Comparison of ENCODE assay signal across 8 cellular contexts in the genomic region with DNA sequence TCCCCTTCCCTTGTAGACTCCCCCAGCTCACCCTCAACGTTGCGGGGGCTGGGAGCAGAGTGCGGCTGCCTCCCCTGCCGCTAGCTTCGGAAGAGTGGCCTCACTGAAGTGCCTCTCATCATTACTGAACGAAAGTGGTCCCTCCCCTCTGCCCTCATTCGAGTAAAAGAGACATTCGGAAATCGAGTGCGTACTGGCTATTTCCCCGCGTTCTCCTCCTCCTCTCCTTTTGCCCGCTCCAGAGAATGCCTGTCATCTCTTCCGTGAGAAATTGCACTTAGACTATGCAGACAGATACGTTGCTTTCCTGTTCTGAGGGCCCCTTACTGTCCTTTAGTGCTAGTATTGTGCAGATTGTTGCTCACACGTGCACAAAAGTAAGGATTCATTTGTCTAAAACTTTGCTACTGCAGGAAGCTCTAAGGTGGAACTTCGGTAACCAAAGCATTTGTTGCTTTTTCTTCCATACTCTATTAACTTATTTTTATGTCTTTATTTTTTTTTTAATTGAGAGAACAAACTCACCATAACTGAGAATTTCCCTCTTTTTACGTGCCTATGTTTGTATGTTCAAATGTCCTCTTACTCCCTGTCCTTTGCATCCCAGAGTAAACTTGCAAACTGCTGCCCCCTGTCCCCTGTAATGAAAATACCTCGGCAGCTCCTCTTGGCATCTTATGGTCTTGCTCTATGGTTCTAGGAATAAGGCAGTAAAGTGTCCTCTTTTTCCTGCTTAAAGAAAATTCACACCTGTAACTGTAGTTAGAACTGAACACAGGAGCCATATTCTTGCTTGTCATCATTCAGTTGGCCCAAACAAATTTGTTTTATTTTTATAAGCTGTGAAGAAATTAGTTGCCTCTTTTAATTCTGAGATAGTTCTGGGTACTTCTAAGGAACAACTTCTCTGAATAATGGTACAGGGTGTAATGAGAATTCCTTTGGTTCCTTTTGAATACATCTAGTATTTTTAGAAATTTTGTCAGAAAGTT. TPM values are rescaled to one million over a fixed set of nuclear protein-coding genes. Genes with fewer than 3 reads are reported as not detected.
DNase-seq lines count a peak whose midpoint lies in the region; ATAC-seq and TF ChIP-seq lines count a peak whose summit lies in the region.

No MANE protein-coding gene starts in this region.

- H3K27me3 Mint-ChIP-seq in activated T-cell treated with anti-CD3 and anti-CD28 coated beads, Interleukin-2, amount 50 U/mL, for 72 hours (ENCODE audit: low read depth) = no peaks in the 10 kb centered on the region
- H3K27me3 Mint-ChIP-seq in neural crest cell (ENCODE audit: low read depth) = no peaks in the 10 kb centered on the region

- peaks cover 36% of the 10 kb centered on the region for H3K4me1 Mint-ChIP-seq in activated T-cell treated with anti-CD3 and anti-CD28 coated beads, Interleukin-2, amount 50 U/mL, for 72 hours (ENCODE audit: low read depth)
- H3K4me1 Mint-ChIP-seq in neural crest cell = peaks cover 47% of the 10 kb centered on the region

- H3K9me3 Mint-ChIP-seq in activated T-cell treated with anti-CD3 and anti-CD28 coated beads, Interleukin-2, amount 50 U/mL, for 72 hours = no peaks in the 10 kb centered on the region
- no peaks in the 10 kb centered on the region for H3K9me3 Mint-ChIP-seq in neural crest cell

- peak; percentile 67 for DNase-seq in DMS 273 treated with DMSO at 0.1 percent for 48 hours (lab: John Stamatoyannopoulos, UW)
- DNase-seq in NCI-H82 treated with DMSO at 0.1 percent for 48 hours (lab: John Stamatoyannopoulos, UW; ENCODE audit: unreplicated experiment) = peak; percentile 84
- DNase-seq in activated T-cell treated with anti-CD3 and anti-CD28 coated beads, Interleukin-2, amount 50 U/mL, for 72 hours = peak; percentile 8 to 30
- peak; percentile 62 to 83 for DNase-seq in foreskin fibroblast
- DNase-seq in neural crest cell (ENCODE audit: low read depth, low spot score) = peak; percentile 43
- DNase-seq in T1000 (lab: John Stamatoyannopoulos, UW) = no peak

- ATAC-seq in GM19328 (IDR thresholded peaks at IDR 0.05; ENCODE audit: unreplicated experiment) = peak; percentile 31
- peak; percentile 30 for ATAC-seq in HG03520 (IDR thresholded peaks at IDR 0.05; ENCODE audit: unreplicated experiment)
- ATAC-seq in activated T-cell treated with anti-CD3 and anti-CD28 coated beads, Interleukin-2, amount 50 U/mL, for 72 hours (replicated peaks in 1 of 2) = peak; percentile 49 to 51

- H3K4me3 ChIP-seq in foreskin fibroblast (ENCODE audit: low read depth in 1 of 2, low read length in 2 of 2) = peak overlapping the region; percentile 66 to 72

- TF ChIP-seq CTCF in foreskin fibroblast (IDR thresholded peaks at IDR 0.05; ENCODE audit: low read depth, low read length) = peak; percentile 77
- peak; percentile 71 for TF ChIP-seq CTCF in neural crest cell (conservative IDR thresholded peaks at IDR 0.05)

- peak overlapping the region; percentile 93 to 97 for H3K4me3 Mint-ChIP-seq in activated T-cell treated with anti-CD3 and anti-CD28 coated beads, Interleukin-2, amount 50 U/mL, for 72 hours
- H3K4me3 Mint-ChIP-seq in neural crest cell = peak overlapping the region; percentile 95

- H3K27ac Mint-ChIP-seq in activated T-cell treated with anti-CD3 and anti-CD28 coated beads, Interleukin-2, amount 50 U/mL, for 72 hours = peak overlapping the region; percentile 88
- peak overlapping the region; percentile 93 for H3K27ac Mint-ChIP-seq in neural crest cell (ENCODE audit: unreplicated experiment)

- peaks cover 6 to 7% of the 10 kb centered on the region in 2 donors for H3K36me3 Mint-ChIP-seq in activated T-cell treated with anti-CD3 and anti-CD28 coated beads, Interleukin-2, amount 50 U/mL, for 72 hours (ENCODE audit: insufficient read depth in 2 of 2)
- no peaks in the 10 kb centered on the region for H3K36me3 Mint-ChIP-seq in neural crest cell (ENCODE audit: low read depth)

RNA-seq across cellular contexts. Expression of gene MAP3K4, which starts 1.1 kb away (rescaled TPM):
- total RNA-seq in activated T-cell treated with anti-CD3 and anti-CD28 coated beads, Interleukin-2, amount 50 U/mL, for 72 hours = 10 to 100 TPM; 47.3 to 50.9 TPM
- total RNA-seq in neural crest cell = 84.3 and 103 TPM in 2 replicates
